8 cellular contexts compared by ENCODE assay signal in genomic region chr22:23751441-23751996, GRCh38. TPM values are rescaled to one million over a fixed set of nuclear protein-coding genes. Genes with fewer than 3 reads are reported as not detected.
A peak's percentile ranks its signal among the peaks of the same experiment; 100 is the strongest.
DNase-seq lines count a peak whose midpoint lies in the region; ATAC-seq and TF ChIP-seq lines count a peak whose summit lies in the region.

No MANE protein-coding gene starts in this region.

- H3K4me3 ChIP-seq in SK-N-SH (ENCODE audit: low read depth in 2 of 2, low read length in 1 of 2) (peak overlapping the region; percentile 78 to 81), HUES64 (ENCODE audit: low read length) (peak overlapping the region; percentile 91), brain microvascular endothelial cell (ENCODE audit: low read depth, low read length) (peak overlapping the region; percentile 89), suprapubic skin (peak overlapping the region; percentile 78)

- peaks cover 29% of the 10 kb centered on the region for H3K79me2 ChIP-seq in SK-N-SH (ENCODE audit: insufficient read depth)

- H3K9me2 ChIP-seq in SK-N-SH, result no peaks in the 10 kb centered on the region

- peak overlapping the region; percentile 84 for H3K4me2 ChIP-seq in SK-N-SH

- in situ Hi-C loops in brain microvascular endothelial cell (cut with HindIII; ENCODE audit: low pct_ligation_motif_present, low sequenced_read_pairs), result no loop called here

- H3K4me1 ChIP-seq in SK-N-SH (ENCODE audit: control insufficient read depth in 1 of 2, insufficient read depth in 2 of 2, low read depth in 1 of 2, low read length in 1 of 2) (peaks cover 0 to 10% of the 10 kb centered on the region in 2 experiments; a peak in 2 of 4 replicates), HUES64 (ENCODE audit: insufficient read depth, low read length) (peaks cover 6% of the 10 kb centered on the region; the same call in 1 of the 2 replicates), suprapubic skin (peaks cover 22% of the 10 kb centered on the region)

- ATAC-seq in SK-N-SH treated with all-trans-retinoic acid at 6 μM for 48 hours, result no peak; the same call in 2 of the 3 replicates

- CTCF ChIA-PET in SK-N-SH (lab: Yijun Ruan, JAX), result interaction anchor here (1.9 to 2.7 kb wide), 2 partner anchors 16 to 98 kb away, joined by 4 to 6 read pairs; partner anchors contain the start of gene CHCHD10

- TF ChIP-seq POLR2A in suprapubic skin (IDR thresholded peaks at IDR 0.05), result no peak

- no peaks in the 10 kb centered on the region for H3F3A ChIP-seq in SK-N-SH (replicated peaks; ENCODE audit: insufficient read depth)

- POLR2A ChIA-PET in SK-N-SH (lab: Yijun Ruan, JAX), result interaction anchor here (1.0 to 2.3 kb wide), 3 partner anchors 8 to 106 kb away, joined by 4 to 9 read pairs (median 4); partner anchors contain the start of gene SLC2A11

- H2AFZ ChIP-seq in SK-N-SH (ENCODE audit: low read depth), result peak overlapping the region; percentile 93

- TF ChIP-seq EP300 in SK-N-SH (IDR thresholded peaks at IDR 0.05; ENCODE audit: borderline replicate concordance in 1 of 2, low read depth in 1 of 2, low read length in 1 of 2) (no peak), suprapubic skin (IDR thresholded peaks at IDR 0.05) (no peak)

- no peaks in the 10 kb centered on the region for H4K20me1 ChIP-seq in SK-N-SH (ENCODE audit: insufficient read depth)

- H3K36me3 ChIP-seq in SK-N-SH (replicated peaks in 1 of 2; ENCODE audit: control insufficient read depth in 1 of 2, insufficient read depth in 2 of 2, low read length in 1 of 2) (no peaks in the 10 kb centered on the region), HUES64 (ENCODE audit: insufficient read depth, low read length) (no peaks in the 10 kb centered on the region), brain microvascular endothelial cell (replicated peaks) (no peaks in the 10 kb centered on the region), suprapubic skin (no peaks in the 10 kb centered on the region)

- TF ChIP-seq CTCF in SK-N-SH (IDR thresholded peaks at IDR 0.05), result no peak
- TF ChIP-seq CTCF in brain microvascular endothelial cell (IDR thresholded peaks at IDR 0.05; ENCODE audit: low read depth, low read length, missing control alignments), result no peak
- no peak for TF ChIP-seq CTCF in suprapubic skin (IDR thresholded peaks at IDR 0.05)

- DNase-seq in SK-N-SH (no peak), brain microvascular endothelial cell (no peak), kidney tubule cell (ENCODE audit: low spot score) (peak; percentile 39), suprapubic skin (ENCODE audit: low spot score in 2 of 2) (no peak), NCI-H2081 treated with DMSO at 0.1 percent for 48 hours (lab: John Stamatoyannopoulos, UW) (no peak), DMS 273 treated with DMSO at 0.1 percent for 48 hours (lab: John Stamatoyannopoulos, UW) (no peak)

- TF ChIP-seq RAD21 in SK-N-SH (IDR thresholded peaks at IDR 0.05; ENCODE audit: low read length), result no peak

- H3K27ac ChIP-seq in SK-N-SH (ENCODE audit: low read depth in 2 of 2, low read length in 1 of 2), result peak overlapping the region; percentile 64 to 88
- H3K27ac ChIP-seq in HUES64 (ENCODE audit: low read depth, low read length), result peak overlapping the region; percentile 90
- H3K27ac ChIP-seq in brain microvascular endothelial cell, result peak overlapping the region; percentile 65
- H3K27ac ChIP-seq in suprapubic skin, result peak overlapping the region; percentile 92

- peak overlapping the region; percentile 83 for H3K9ac ChIP-seq in SK-N-SH
- peak overlapping the region; percentile 88 for H3K9ac ChIP-seq in HUES64 (ENCODE audit: low read depth, low read length)

- H3K27me3 ChIP-seq in SK-N-SH (ENCODE audit: insufficient read depth) (no peaks in the 10 kb centered on the region), HUES64 (ENCODE audit: insufficient read depth, low read length) (no peaks in the 10 kb centered on the region), brain microvascular endothelial cell (replicated peaks) (no peaks in the 10 kb centered on the region), suprapubic skin (no peaks in the 10 kb centered on the region)

- 64% methylated on average over 19 of the region's 22 CpGs for WGBS in SK-N-SH (ENCODE audit: low lambda C conversion rate)
- 23% methylated on average over 22 of the region's 22 CpGs for WGBS in HUES64
- WGBS in suprapubic skin, result 22% methylated on average over 18 of the region's 22 CpGs

- H3K9me3 ChIP-seq in SK-N-SH, result no peaks in the 10 kb centered on the region
- no peaks in the 10 kb centered on the region for H3K9me3 ChIP-seq in HUES64 (ENCODE audit: insufficient read depth, low read depth, low read length)
- no peaks in the 10 kb centered on the region for H3K9me3 ChIP-seq in suprapubic skin

TF ChIP-seq in SK-N-SH, 30 proteins besides CTCF, POLR2A, EP300 and RAD21:
- TF ChIP-seq POLR2AphosphoS5 (IDR thresholded peaks at IDR 0.05; ENCODE audit: low read depth, low read length), result 0 out of 2 replicates have a peak, but pooled peaks have one; percentile 2
- no peak for TF ChIP-seq NFIC (IDR thresholded peaks at IDR 0.05; ENCODE audit: borderline replicate concordance)

TF ChIP-seq in SK-N-SH treated with all-trans-retinoic acid at 6 μM for 48 hours, 23 proteins besides CTCF, POLR2A, EP300 and RAD21 (continues in another document):
- TF ChIP-seq, protein P1, sequence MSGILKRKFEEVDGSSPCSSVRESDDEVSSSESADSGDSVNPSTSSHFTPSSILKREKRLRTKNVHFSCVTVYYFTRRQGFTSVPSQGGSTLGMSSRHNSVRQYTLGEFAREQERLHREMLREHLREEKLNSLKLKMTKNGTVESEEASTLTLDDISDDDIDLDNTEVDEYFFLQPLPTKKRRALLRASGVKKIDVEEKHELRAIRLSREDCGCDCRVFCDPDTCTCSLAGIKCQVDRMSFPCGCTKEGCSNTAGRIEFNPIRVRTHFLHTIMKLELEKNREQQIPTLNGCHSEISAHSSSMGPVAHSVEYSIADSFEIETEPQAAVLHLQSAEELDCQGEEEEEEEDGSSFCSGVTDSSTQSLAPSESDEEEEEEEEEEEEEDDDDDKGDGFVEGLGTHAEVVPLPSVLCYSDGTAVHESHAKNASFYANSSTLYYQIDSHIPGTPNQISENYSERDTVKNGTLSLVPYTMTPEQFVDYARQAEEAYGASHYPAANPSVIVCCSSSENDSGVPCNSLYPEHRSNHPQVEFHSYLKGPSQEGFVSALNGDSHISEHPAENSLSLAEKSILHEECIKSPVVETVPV (CRISPR knock-in tag; IDR thresholded peaks at IDR 0.05), result no peak
- no peak for TF ChIP-seq ZNF8 (CRISPR knock-in tag; IDR thresholded peaks at IDR 0.05)
- no peak for TF ChIP-seq SNAI2 (CRISPR knock-in tag; IDR thresholded peaks at IDR 0.05)
- TF ChIP-seq CSDC2 (CRISPR knock-in tag; IDR thresholded peaks at IDR 0.05), result no peak
- no peak for TF ChIP-seq TOX (CRISPR knock-in tag; IDR thresholded peaks at IDR 0.05; ENCODE audit: borderline replicate concordance)
- TF ChIP-seq, protein P2, sequence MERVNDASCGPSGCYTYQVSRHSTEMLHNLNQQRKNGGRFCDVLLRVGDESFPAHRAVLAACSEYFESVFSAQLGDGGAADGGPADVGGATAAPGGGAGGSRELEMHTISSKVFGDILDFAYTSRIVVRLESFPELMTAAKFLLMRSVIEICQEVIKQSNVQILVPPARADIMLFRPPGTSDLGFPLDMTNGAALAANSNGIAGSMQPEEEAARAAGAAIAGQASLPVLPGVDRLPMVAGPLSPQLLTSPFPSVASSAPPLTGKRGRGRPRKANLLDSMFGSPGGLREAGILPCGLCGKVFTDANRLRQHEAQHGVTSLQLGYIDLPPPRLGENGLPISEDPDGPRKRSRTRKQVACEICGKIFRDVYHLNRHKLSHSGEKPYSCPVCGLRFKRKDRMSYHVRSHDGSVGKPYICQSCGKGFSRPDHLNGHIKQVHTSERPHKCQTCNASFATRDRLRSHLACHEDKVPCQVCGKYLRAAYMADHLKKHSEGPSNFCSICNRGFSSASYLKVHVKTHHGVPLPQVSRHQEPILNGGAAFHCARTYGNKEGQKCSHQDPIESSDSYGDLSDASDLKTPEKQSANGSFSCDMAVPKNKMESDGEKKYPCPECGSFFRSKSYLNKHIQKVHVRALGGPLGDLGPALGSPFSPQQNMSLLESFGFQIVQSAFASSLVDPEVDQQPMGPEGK (CRISPR knock-in tag; IDR thresholded peaks at IDR 0.05; ENCODE audit: borderline replicate concordance), result no peak
- TF ChIP-seq ZNF70 (CRISPR knock-in tag; IDR thresholded peaks at IDR 0.05), result no peak
- no peak for TF ChIP-seq ZFP30 (CRISPR knock-in tag; IDR thresholded peaks at IDR 0.05)

RNA-seq across cellular contexts. Expression of gene ZNF70, which starts 0.6 kb away (rescaled TPM):
- polyA plus RNA-seq in SK-N-SH (2012; rRNA removed), result 0.77 and 0.80 TPM in 2 replicates
- polyA plus RNA-seq in SK-N-SH (2012; cell fraction: cytosol; rRNA removed), result 0.48 and 0.66 TPM in 2 replicates
- 2.2 and 2.5 TPM in 2 replicates for polyA plus RNA-seq in SK-N-SH (2012; cell fraction: nucleus; rRNA removed)
- polyA plus RNA-seq in HUES64 (2013, experiment 1 of 2), result 1.8 TPM
- 2.2 TPM for polyA plus RNA-seq in HUES64 (2013, experiment 2 of 2)
- total RNA-seq in suprapubic skin, result 1 to 10 TPM; 1.7 to 5.1 (median 3.1) TPM

RNA-seq across cellular contexts. Expression of gene VPREB3, which starts 2.7 kb away (rescaled TPM):
- 0.54 TPM in 1 of 2 replicates, not detected in the other for polyA plus RNA-seq in SK-N-SH (2012; rRNA removed)
- polyA plus RNA-seq in SK-N-SH (2012; cell fraction: cytosol; rRNA removed), result 0.19 and 0.30 TPM in 2 replicates
- not detected in 2 replicates for polyA plus RNA-seq in SK-N-SH (2012; cell fraction: nucleus; rRNA removed)
- polyA plus RNA-seq in HUES64 (2013, experiment 1 of 2), result not detected
- not detected for polyA plus RNA-seq in HUES64 (2013, experiment 2 of 2)
- total RNA-seq in suprapubic skin, result not detected

RNA-seq across cellular contexts. Expression of gene C22orf15, which starts 11.3 kb away (rescaled TPM):
- 1.6 and 2.5 TPM in 2 replicates for polyA plus RNA-seq in SK-N-SH (2012; rRNA removed)
- polyA plus RNA-seq in SK-N-SH (2012; cell fraction: cytosol; rRNA removed), result 0.80 and 1.2 TPM in 2 replicates
- polyA plus RNA-seq in SK-N-SH (2012; cell fraction: nucleus; rRNA removed), result 6.0 and 8.1 TPM in 2 replicates
- polyA plus RNA-seq in HUES64 (2013, experiment 1 of 2), result 0.45 TPM
- 0.44 TPM for polyA plus RNA-seq in HUES64 (2013, experiment 2 of 2)
- total RNA-seq in suprapubic skin, result not detected

RNA-seq across cellular contexts. Expression of gene CHCHD10, which starts 16.3 kb away (rescaled TPM):
- 27.7 and 70.1 TPM in 2 replicates for polyA plus RNA-seq in SK-N-SH (2012; rRNA removed)
- 50.5 and 57.1 TPM in 2 replicates for polyA plus RNA-seq in SK-N-SH (2012; cell fraction: cytosol; rRNA removed)
- polyA plus RNA-seq in SK-N-SH (2012; cell fraction: nucleus; rRNA removed), result 31.9 and 32.3 TPM in 2 replicates
- 117 TPM for polyA plus RNA-seq in HUES64 (2013, experiment 1 of 2)
- polyA plus RNA-seq in HUES64 (2013, experiment 2 of 2), result 145 TPM
- 10 to 100 TPM; 26.7 to 46.4 (median 32.2) TPM for total RNA-seq in suprapubic skin

RNA-seq across cellular contexts. Expression of gene MMP11, which starts 21.1 kb away (rescaled TPM):
- 50.8 and 64.4 TPM in 2 replicates for polyA plus RNA-seq in SK-N-SH (2012; rRNA removed)
- polyA plus RNA-seq in SK-N-SH (2012; cell fraction: cytosol; rRNA removed), result 31.3 and 49.7 TPM in 2 replicates
- polyA plus RNA-seq in SK-N-SH (2012; cell fraction: nucleus; rRNA removed), result 48.3 and 75.0 TPM in 2 replicates
- 5.7 TPM for polyA plus RNA-seq in HUES64 (2013, experiment 1 of 2)
- polyA plus RNA-seq in HUES64 (2013, experiment 2 of 2), result 7.3 TPM
- total RNA-seq in suprapubic skin, result 1 to 10 TPM in 2 of 4 donors, under 1 TPM in 1, not detected in 1; 0.60 to 3.9 (median 2.1) TPM
